8 cellular contexts compared by ENCODE assay signal in the genomic region with DNA sequence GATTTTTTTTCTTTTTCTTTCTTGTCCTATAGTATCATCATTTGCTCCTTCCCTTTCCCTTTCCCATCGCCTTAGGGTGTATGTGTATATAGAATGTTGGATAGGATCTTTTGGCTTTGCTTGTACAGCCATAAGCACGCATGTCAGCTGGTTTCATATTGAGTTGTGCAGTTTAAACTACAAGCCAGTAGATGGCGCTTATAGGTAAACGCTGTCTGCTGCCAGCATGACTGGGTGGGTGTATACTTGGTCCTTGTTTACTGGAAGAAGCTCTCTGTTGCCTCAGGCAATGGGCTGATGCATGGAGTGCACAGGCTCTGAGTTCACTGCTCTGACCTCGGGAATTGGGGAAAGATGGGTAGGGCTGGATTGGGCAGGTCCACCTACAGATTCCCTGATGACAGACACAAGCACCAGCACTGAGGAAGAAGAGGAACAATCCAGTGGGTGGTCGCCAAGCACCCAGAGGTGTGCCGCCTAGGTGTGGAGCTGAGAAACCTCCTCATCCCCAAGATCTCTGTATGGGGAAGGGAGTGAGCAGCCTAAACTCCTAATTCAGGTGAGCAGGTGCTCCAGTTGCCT.
A peak's percentile ranks its signal among the peaks of the same experiment; 100 is the strongest.
DNase-seq lines count a peak whose midpoint lies in the region; ATAC-seq and TF ChIP-seq lines count a peak whose summit lies in the region.

No MANE protein-coding gene starts in this region.

- no peak for TF ChIP-seq POLR2A in transverse colon (IDR thresholded peaks at IDR 0.05)

- no peak overlapping the region for H4K91ac ChIP-seq in neuronal stem cell (ENCODE audit: low read depth, low read length, poor library complexity)

- no peak overlapping the region for H3K14ac ChIP-seq in neuronal stem cell (ENCODE audit: low read length)

- H3K79me1 ChIP-seq in neuronal stem cell (ENCODE audit: low read depth, low read length), result no peaks in the 10 kb centered on the region

- CTCF ChIA-PET in AG04450 (lab: Charles Lee), result no interaction called here
- CTCF ChIA-PET in mammary epithelial cell (lab: Charles Lee; ENCODE audit: low non-redundant PET), result interaction anchor here (0.7 to 0.8 kb wide), 2 partner anchors 375 to 533 kb away, joined by 3 to 6 read pairs; no protein-coding TSS in a partner anchor

- dilution Hi-C loops in mammary epithelial cell (cut with HindIII; ENCODE audit: low sequenced_read_pairs), result no loop called here

- no peaks in the 10 kb centered on the region for H3K79me2 ChIP-seq in mammary epithelial cell (ENCODE audit: insufficient read depth, low read length)

- WGBS in mammary epithelial cell (ENCODE audit: low coverage, missing lambda C conversion rate), result 45% methylated on average over 7 of the region's 7 CpGs
- no CpG with 5 or more reads among the region's 7 CpGs for WGBS in neuronal stem cell (ENCODE audit: extremely low coverage in 2 of 2, insufficient read length in 2 of 2, insufficient replicate concordance in 1 of 2), 2 donors
- whole genome bisulfite sequencing in transverse colon (ENCODE audit: low coverage in 1 of 2), 2 donors, result 0 to 45% methylated on average over 1 to 7 of the region's 7 CpGs

- peak; percentile 53 for TF ChIP-seq CTCF in AG04450 (IDR thresholded peaks at IDR 0.05; ENCODE audit: low read depth, low read length)
- peak; percentile 57 to 66 for TF ChIP-seq CTCF in mammary epithelial cell (conservative IDR thresholded peaks at IDR 0.05 in 1 of 2, IDR thresholded peaks at IDR 0.05 in 1 of 2; ENCODE audit: extremely low read depth in 1 of 2, insufficient read depth in 1 of 2, low read depth in 1 of 2, low read length in 2 of 2)
- peak in 2 of 5 experiments; percentile 35 to 38 for TF ChIP-seq CTCF in transverse colon (IDR thresholded peaks at IDR 0.05)

- H3K9ac ChIP-seq in mammary epithelial cell (ENCODE audit: insufficient read depth, low read length), result no peak overlapping the region
- H3K9ac ChIP-seq in neuronal stem cell (ENCODE audit: low read depth, low read length, poor library complexity), result no peak overlapping the region

- no peak for TF ChIP-seq EP300 in transverse colon (IDR thresholded peaks at IDR 0.05; ENCODE audit: low read depth)

- H2BK12ac ChIP-seq in neuronal stem cell (ENCODE audit: low read length), result no peak overlapping the region

- H2BK120ac ChIP-seq in neuronal stem cell (ENCODE audit: low read depth, low read length), result no peak overlapping the region

- intact Hi-C loops in mammary epithelial cell (cut with micrococcal nuclease), result no loop called here
- intact Hi-C loops in transverse colon (cut with DNase I; ENCODE audit: low total_unique reads), result no loop called here

- peak overlapping the region; percentile 28 for H3K18ac ChIP-seq in neuronal stem cell (ENCODE audit: low read length)

- no peak overlapping the region for H2BK5ac ChIP-seq in neuronal stem cell (ENCODE audit: low read length)

- peak overlapping the region; percentile 31 for H2AFZ ChIP-seq in mammary epithelial cell (ENCODE audit: low read depth, low read length)
- no peak overlapping the region for H2AFZ ChIP-seq in neuronal stem cell (ENCODE audit: low read length)

- H3K4me2 ChIP-seq in mammary epithelial cell (ENCODE audit: insufficient read depth, low read depth, low read length) (no peak overlapping the region), neuronal stem cell (ENCODE audit: insufficient read depth, low read length, poor library complexity, severe bottlenecking) (no peak overlapping the region)

- POLR2A ChIA-PET in AG04450 (lab: Yijun Ruan, JAX), result no interaction called here

- in situ Hi-C loops in mammary epithelial cell (cut with MboI; ENCODE audit: low sequenced_read_pairs in 2 of 2), result no loop called here
- in situ Hi-C loops in transverse colon (cut with MboI; ENCODE audit: low pct_ligation_motif_present in 1 of 4, low pct_unique_long_range_greater_than_20kb in 1 of 4, low sequenced_read_pairs in 3 of 4), result no loop called here

- no peaks in the 10 kb centered on the region for H3K27me3 ChIP-seq in AG04450 (ENCODE audit: control insufficient read depth, insufficient read depth, low read length)
- no peaks in the 10 kb centered on the region for H3K27me3 ChIP-seq in mammary epithelial cell (ENCODE audit: insufficient read depth, low read length)
- no peaks in the 10 kb centered on the region for H3K27me3 ChIP-seq in neuronal stem cell (ENCODE audit: control insufficient read depth in 3 of 3, insufficient read depth in 3 of 3, low read depth in 1 of 3, low read length in 3 of 3)
- H3K27me3 ChIP-seq in transverse colon, result no peaks in the 10 kb centered on the region

- no peaks in the 10 kb centered on the region for H4K20me1 ChIP-seq in mammary epithelial cell (ENCODE audit: insufficient read depth, low read length)

- H4K8ac ChIP-seq in neuronal stem cell (ENCODE audit: low read depth, low read length), result no peak overlapping the region

- DNase-seq in AG04450 (ENCODE audit: low read depth, low spot score) (no peak), NCI-H146 treated with DMSO at 0.1 percent for 48 hours (lab: John Stamatoyannopoulos, UW; ENCODE audit: unreplicated experiment) (peak; percentile 25), mammary epithelial cell (peak; percentile 32), neuronal stem cell (ENCODE audit: low spot score) (no peak), DMS79 (lab: John Stamatoyannopoulos, UW) (no peak), transverse colon (no peak)

- H3K27ac ChIP-seq in AG04450 (ENCODE audit: low read depth, low read length) (no peak overlapping the region), mammary epithelial cell (ENCODE audit: insufficient read depth, low read depth, low read length) (no peak overlapping the region), neuronal stem cell (replicated peaks; ENCODE audit: low read length) (no peak overlapping the region), transverse colon (no peak overlapping the region)

- H3K4ac ChIP-seq in neuronal stem cell (ENCODE audit: low read length), result no peak overlapping the region

- H3K9me3 ChIP-seq in AG04450 (ENCODE audit: control insufficient read depth, insufficient read depth, low read length), result no peaks in the 10 kb centered on the region
- H3K9me3 ChIP-seq in mammary epithelial cell (replicated peaks; ENCODE audit: insufficient read depth, low read length), result no peaks in the 10 kb centered on the region
- no peaks in the 10 kb centered on the region for H3K9me3 ChIP-seq in neuronal stem cell (replicated peaks in 1 of 2; ENCODE audit: control insufficient read depth in 2 of 2, insufficient read depth in 1 of 2, low read depth in 1 of 2, low read length in 2 of 2)
- no peaks in the 10 kb centered on the region for H3K9me3 ChIP-seq in transverse colon

- peak overlapping the region; percentile 45 for H2AK5ac ChIP-seq in neuronal stem cell (ENCODE audit: low read depth, low read length)

- H3K4me3 ChIP-seq in AG04450 (ENCODE audit: low read depth, low read length) (no peak overlapping the region), mammary epithelial cell (replicated peaks in 1 of 3; ENCODE audit: insufficient read depth in 1 of 3, low read depth in 2 of 3, low read length in 3 of 3) (no peak overlapping the region), neuronal stem cell (ENCODE audit: low read length in 2 of 2) (no peak overlapping the region), transverse colon (no peak overlapping the region)

- BruUV-seq in mammary epithelial cell (replicated peaks; lab: Mats Ljungman, UMichigan), result no TSS peak

- H3K23ac ChIP-seq in neuronal stem cell (ENCODE audit: low read depth, low read length, poor library complexity), result no peak overlapping the region

- no peaks in the 10 kb centered on the region for H3K36me3 ChIP-seq in mammary epithelial cell (ENCODE audit: insufficient read depth, low read length)
- H3K36me3 ChIP-seq in neuronal stem cell (replicated peaks in 1 of 2; ENCODE audit: control insufficient read depth in 2 of 2, insufficient read depth in 2 of 2, low read length in 2 of 2), result no peaks in the 10 kb centered on the region
- H3K36me3 ChIP-seq in transverse colon, result no peaks in the 10 kb centered on the region

- ATAC-seq in GM18502 (IDR thresholded peaks at IDR 0.05; ENCODE audit: poor library complexity, unreplicated experiment) (peak; percentile 93), HG02884 (IDR thresholded peaks at IDR 0.05; ENCODE audit: unreplicated experiment) (peak; percentile 99)

- H3K4me1 ChIP-seq in mammary epithelial cell (ENCODE audit: insufficient read depth, low read length) (no peaks in the 10 kb centered on the region), neuronal stem cell (ENCODE audit: control insufficient read depth in 2 of 2, insufficient read depth in 1 of 2, low read depth in 1 of 2, low read length in 2 of 2) (peaks cover 2 to 3% of the 10 kb centered on the region in 2 donors), transverse colon (no peaks in the 10 kb centered on the region)

- peak overlapping the region; percentile 95 for H2BK15ac ChIP-seq in neuronal stem cell (ENCODE audit: low read length)

Comparison
In these comparisons a context has a peak if more than half of its experiments do, and no peak if none do; other contexts are left out.
1. DNase-seq: peak in NCI-H146 treated with DMSO at 0.1 percent for 48 hours (single experiment) and mammary epithelial cell (single experiment); none in AG04450 (single experiment), neuronal stem cell (single experiment), DMS79 (single experiment) and transverse colon (single experiment).